Comparison of ENCODE assay signal across 16 cellular contexts in genomic region chr4:61462451-61463326, GRCh38.
DNase-seq lines count a peak whose midpoint lies in the region; ATAC-seq, FAIRE-seq and TF ChIP-seq lines count a peak whose summit lies in the region.
"Had no signal": no experiment of that assay in that cellular context is flagged by ENCODE, and none has a peak within 500 bp of the region (broad histone marks: within the 10 kb centered on the region; RNA-seq: fewer than 3 reads in every experiment).

No MANE protein-coding gene starts in this region.

- intact Hi-C loops in esophagus squamous epithelium (cut with DNase I) = no loop called here

- H3K36me3 ChIP-seq in esophagus squamous epithelium = no peaks in the 10 kb centered on the region
- H3K36me3 ChIP-seq in small intestine (ENCODE audit: control insufficient read depth in 2 of 2, insufficient read depth in 2 of 2, low read length in 2 of 2) = no peaks in the 10 kb centered on the region
- H3K36me3 ChIP-seq: cardiac muscle cell, lower lobe of right lung had no signal

- H3K27me3 ChIP-seq in esophagus squamous epithelium = no peaks in the 10 kb centered on the region
- no peaks in the 10 kb centered on the region for H3K27me3 ChIP-seq in small intestine (ENCODE audit: control insufficient read depth in 2 of 2, insufficient read depth in 2 of 2, low read length in 2 of 2)
- H3K27me3 ChIP-seq: cardiac muscle cell, testis had no signal

- ATAC-seq in SK-N-SH treated with all-trans-retinoic acid at 6 μM for 48 hours (no peak), HG03196 (IDR thresholded peaks at IDR 0.05; ENCODE audit: unreplicated experiment) (no peak), HG03135 (IDR thresholded peaks at IDR 0.05; ENCODE audit: unreplicated experiment) (no peak)
- ATAC-seq: lower lobe of right lung, psoas muscle had no signal

- H3K4me3 ChIP-seq in esophagus squamous epithelium (no peak overlapping the region), retinal pigment epithelial cell (ENCODE audit: low read length) (no peak overlapping the region), small intestine (ENCODE audit: low read depth in 1 of 2, low read length in 2 of 2) (no peak overlapping the region)
- H3K4me3 ChIP-seq: cardiac muscle cell, lower lobe of right lung, psoas muscle, testis had no signal

- H3K9me3 ChIP-seq in esophagus squamous epithelium (no peaks in the 10 kb centered on the region), small intestine (ENCODE audit: control insufficient read depth, low read depth) (no peaks in the 10 kb centered on the region)
- H3K9me3 ChIP-seq: lower lobe of right lung, psoas muscle, testis had no signal

- H3K4me1 ChIP-seq in esophagus squamous epithelium = peaks cover 0 to 26% (median 16%) of the 10 kb centered on the region in 3 donors
- H3K4me1 ChIP-seq in small intestine (ENCODE audit: control insufficient read depth in 2 of 2, insufficient read depth in 1 of 2, low read depth in 1 of 2, low read length in 1 of 2) = peaks cover 0 to 3% of the 10 kb centered on the region in 2 donors
- H3K4me1 ChIP-seq: lower lobe of right lung, psoas muscle, testis had no signal

- H3K27ac ChIP-seq in esophagus squamous epithelium = peak overlapping the region; percentile 26 to 61 (median 36)
- no peak overlapping the region for H3K27ac ChIP-seq in small intestine (ENCODE audit: low read depth in 1 of 2, low read length in 1 of 2)
- H3K27ac ChIP-seq: cardiac muscle cell, lower lobe of right lung, psoas muscle, testis had no signal

- no peak for TF ChIP-seq CTCF in esophagus squamous epithelium (IDR thresholded peaks at IDR 0.05)
- no peak for TF ChIP-seq CTCF in retinal pigment epithelial cell (conservative IDR thresholded peaks at IDR 0.05; ENCODE audit: low read depth, low read length)

- TF ChIP-seq POLR2A in H54 (IDR thresholded peaks at IDR 0.05; ENCODE audit: low read depth, low read length) = no peak
- TF ChIP-seq POLR2A in esophagus squamous epithelium (IDR thresholded peaks at IDR 0.05) = no peak

- 22 to 30% methylated on average over 5 of the region's 5 CpGs for WGBS in esophagus squamous epithelium, 2 donors
- WGBS in small intestine, 3 donors = 40 to 53% (median 41%) methylated on average over 5 of the region's 5 CpGs

- DNase-seq in H54 (ENCODE audit: insufficient read length, low spot score) = no peak
- DNase-seq in esophagus squamous epithelium (lab: John Stamatoyannopoulos, UW) = no peak
- DNase-seq in retinal pigment epithelial cell (ENCODE audit: low read depth) = peak; percentile 77
- DNase-seq in SKM-1 treated with dmso at 0.1 percent for 144 hours (lab: John Stamatoyannopoulos, UW; ENCODE audit: unreplicated experiment) = no peak
- DNase-seq in small intestine = no peak
- DNase-seq: activated CD8-positive, alpha-beta memory T cell treated with anti-CD3 and anti-CD28 coated beads, Interleukin-2, amount 50 U/mL, for 4 hours; COR-L47; lower lobe of right lung; NCI-H2029 treated with DMSO at 0.1 percent for 48 hours; psoas muscle; T-helper 9 cell; testis had no signal

- FAIRE-seq in H54 (lab: Jason Lieb, UNC) (peak; percentile 38), small intestine (lab: Jason Lieb, UNC) (no peak)

TF ChIP-seq in SK-N-SH treated with all-trans-retinoic acid at 6 μM for 48 hours, 23 proteins besides CTCF, POLR2A, EP300 and RAD21:
- TF ChIP-seq ZFP3 (CRISPR knock-in tag; IDR thresholded peaks at IDR 0.05) = no peak
- peak; percentile 81 for TF ChIP-seq ISL1 (CRISPR knock-in tag; IDR thresholded peaks at IDR 0.05)
- peak; percentile 60; the same call in 1 of the 2 replicates for TF ChIP-seq CREB5 (CRISPR knock-in tag; IDR thresholded peaks at IDR 0.05; ENCODE audit: low read depth)
- no peak for TF ChIP-seq BACH2 (CRISPR knock-in tag; IDR thresholded peaks at IDR 0.05; ENCODE audit: borderline replicate concordance)

Comparison
In these comparisons a context has a peak if more than half of its experiments do, and no peak if none do; other contexts are left out.
1. H3K27ac ChIP-seq: peak in esophagus squamous epithelium (4 of 4); none in small intestine (0 of 2).